Comparison of ENCODE assay signal across 1 cellular context in the genomic region with DNA sequence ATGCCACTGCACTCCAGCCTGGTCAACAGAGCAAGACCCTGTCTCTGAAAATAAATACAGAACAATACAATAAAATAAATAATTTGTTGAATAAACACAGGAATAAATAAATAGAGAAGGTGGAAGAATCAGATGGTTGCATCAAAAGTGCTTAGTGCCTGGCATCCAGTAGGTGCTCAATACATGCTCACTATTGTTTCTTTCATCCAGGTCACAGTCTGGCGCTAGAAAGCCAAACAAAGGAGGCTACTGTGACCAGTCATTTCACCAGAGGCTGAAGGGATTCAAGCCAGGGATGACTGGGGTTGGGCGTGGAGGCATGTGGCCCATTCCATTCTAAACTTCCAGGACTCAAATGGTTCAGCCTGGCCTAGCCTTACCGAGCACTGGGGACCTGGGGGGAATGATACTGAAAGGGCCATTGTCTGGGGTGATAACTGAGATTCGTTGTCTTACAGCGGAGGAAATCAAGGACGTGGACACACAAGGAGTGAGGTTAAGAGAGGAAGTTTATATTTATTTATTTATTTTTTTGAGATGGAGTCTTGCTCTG.
TF ChIP-seq lines count a peak whose summit lies in the region.

No MANE protein-coding gene starts in this region.

TF ChIP-seq in HEK293, 187 proteins besides CTCF, POLR2A, EP300 and RAD21 (continued from another document):
- TF ChIP-seq, protein P1, sequence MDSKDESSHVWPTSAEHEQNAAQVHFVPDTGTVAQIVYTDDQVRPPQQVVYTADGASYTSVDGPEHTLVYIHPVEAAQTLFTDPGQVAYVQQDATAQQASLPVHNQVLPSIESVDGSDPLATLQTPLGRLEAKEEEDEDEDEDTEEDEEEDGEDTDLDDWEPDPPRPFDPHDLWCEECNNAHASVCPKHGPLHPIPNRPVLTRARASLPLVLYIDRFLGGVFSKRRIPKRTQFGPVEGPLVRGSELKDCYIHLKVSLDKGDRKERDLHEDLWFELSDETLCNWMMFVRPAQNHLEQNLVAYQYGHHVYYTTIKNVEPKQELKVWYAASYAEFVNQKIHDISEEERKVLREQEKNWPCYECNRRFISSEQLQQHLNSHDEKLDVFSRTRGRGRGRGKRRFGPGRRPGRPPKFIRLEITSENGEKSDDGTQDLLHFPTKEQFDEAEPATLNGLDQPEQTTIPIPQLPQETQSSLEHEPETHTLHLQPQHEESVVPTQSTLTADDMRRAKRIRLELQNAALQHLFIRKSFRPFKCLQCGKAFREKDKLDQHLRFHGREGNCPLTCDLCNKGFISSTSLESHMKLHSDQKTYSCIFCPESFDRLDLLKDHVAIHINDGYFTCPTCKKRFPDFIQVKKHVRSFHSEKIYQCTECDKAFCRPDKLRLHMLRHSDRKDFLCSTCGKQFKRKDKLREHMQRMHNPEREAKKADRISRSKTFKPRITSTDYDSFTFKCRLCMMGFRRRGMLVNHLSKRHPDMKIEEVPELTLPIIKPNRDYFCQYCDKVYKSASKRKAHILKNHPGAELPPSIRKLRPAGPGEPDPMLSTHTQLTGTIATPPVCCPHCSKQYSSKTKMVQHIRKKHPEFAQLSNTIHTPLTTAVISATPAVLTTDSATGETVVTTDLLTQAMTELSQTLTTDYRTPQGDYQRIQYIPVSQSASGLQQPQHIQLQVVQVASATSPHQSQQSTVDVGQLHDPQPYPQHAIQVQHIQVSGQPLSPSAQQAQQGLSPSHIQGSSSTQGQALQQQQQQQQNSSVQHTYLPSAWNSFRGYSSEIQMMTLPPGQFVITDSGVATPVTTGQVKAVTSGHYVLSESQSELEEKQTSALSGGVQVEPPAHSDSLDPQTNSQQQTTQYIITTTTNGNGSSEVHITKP (tag by site-specific recombination; IDR thresholded peaks at IDR 0.05): peak; percentile 42; the same call in 1 of the 2 replicates
